Comparison of ENCODE assay signal across 22 cellular contexts in the genomic region with DNA sequence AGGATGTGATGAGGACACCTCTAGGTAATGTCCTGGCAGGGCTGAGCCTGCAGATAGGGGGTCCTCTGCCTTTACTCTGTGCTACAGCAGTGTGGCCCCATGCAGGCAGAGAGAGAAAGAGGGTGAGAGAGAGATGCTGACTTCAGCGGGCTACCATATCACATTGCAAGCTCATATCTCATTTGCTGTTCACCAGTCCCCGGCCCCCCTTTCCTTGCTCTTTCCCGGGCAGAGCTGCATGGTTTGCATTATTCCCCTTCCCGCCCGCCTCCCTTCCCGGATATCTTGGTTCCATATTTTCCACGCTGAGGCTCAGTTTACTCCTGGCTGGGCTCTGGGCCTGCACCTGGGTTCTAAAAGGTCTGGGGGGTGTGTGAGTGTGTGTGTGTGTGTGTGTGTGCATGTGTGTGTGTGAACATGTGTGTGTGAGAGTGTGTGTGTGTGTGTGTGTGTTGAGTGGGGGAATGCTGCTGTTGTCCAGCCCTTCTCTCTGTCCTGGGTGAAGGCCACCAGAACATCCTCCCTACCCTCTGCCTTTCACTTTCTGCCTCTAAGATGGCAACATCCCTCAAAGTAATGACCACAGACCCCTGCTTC.
"Had no signal": no experiment of that assay in that cellular context is flagged by ENCODE, and none has a peak within 500 bp of the region (broad histone marks: within the 10 kb centered on the region; RNA-seq: fewer than 3 reads in every experiment).

No MANE protein-coding gene starts in this region.

- H3K4me3 ChIP-seq: breast epithelium, ovary, suprapubic skin, tibial artery had no signal

- H3K27ac ChIP-seq: breast epithelium, neutrophil, ovary, suprapubic skin, tibial artery, VCaP had no signal

- H3K27me3 ChIP-seq: neutrophil, ovary, suprapubic skin, tibial artery had no signal

- DNase-seq: activated CD4-positive, alpha-beta memory T cell treated with anti-CD3 and anti-CD28 coated beads for 36 hours; activated CD4-positive, alpha-beta T cell treated with anti-CD3 and anti-CD28 coated beads for 4 hours; activated CD8-positive, alpha-beta memory T cell treated with anti-CD3 and anti-CD28 coated beads, Interleukin-2, amount 50 U/mL, for 48 hours; activated gamma-delta T cell treated with Interleukin-2 at 50 U/mL for 16 hours; activated naive CD4-positive, alpha-beta T cell treated with anti-CD3 and anti-CD28 coated beads, Interleukin-2, amount 50 U/mL, for 16 hours; activated T-cell treated with anti-CD3 and anti-CD28 coated beads, Interleukin-2, amount 50 U/mL, for 24 hours; amniotic stem cell; endodermal cell; foreskin fibroblast; head of caudate nucleus; hippocampal formation; left cardiac atrium; natural killer cell; ovary; right cardiac atrium; stimulated activated naive CD4-positive, alpha-beta T cell; T-helper 9 cell; tibial artery had no signal

- H3K9me3 ChIP-seq: breast epithelium, neutrophil, ovary, suprapubic skin, tibial artery had no signal

- H3K36me3 ChIP-seq: breast epithelium, neutrophil, ovary, suprapubic skin, tibial artery had no signal

- H3K4me1 ChIP-seq: breast epithelium, suprapubic skin, tibial artery had no signal
